1 cellular context compared by ENCODE assay signal in genomic region chr4:112938461-112939058, GRCh38.
TF ChIP-seq lines count a peak whose summit lies in the region.

No MANE protein-coding gene starts in this region.

TF ChIP-seq in K562, 482 proteins besides CTCF, POLR2A, EP300 and RAD21 (continued from another document):
- TF ChIP-seq, protein P1, sequence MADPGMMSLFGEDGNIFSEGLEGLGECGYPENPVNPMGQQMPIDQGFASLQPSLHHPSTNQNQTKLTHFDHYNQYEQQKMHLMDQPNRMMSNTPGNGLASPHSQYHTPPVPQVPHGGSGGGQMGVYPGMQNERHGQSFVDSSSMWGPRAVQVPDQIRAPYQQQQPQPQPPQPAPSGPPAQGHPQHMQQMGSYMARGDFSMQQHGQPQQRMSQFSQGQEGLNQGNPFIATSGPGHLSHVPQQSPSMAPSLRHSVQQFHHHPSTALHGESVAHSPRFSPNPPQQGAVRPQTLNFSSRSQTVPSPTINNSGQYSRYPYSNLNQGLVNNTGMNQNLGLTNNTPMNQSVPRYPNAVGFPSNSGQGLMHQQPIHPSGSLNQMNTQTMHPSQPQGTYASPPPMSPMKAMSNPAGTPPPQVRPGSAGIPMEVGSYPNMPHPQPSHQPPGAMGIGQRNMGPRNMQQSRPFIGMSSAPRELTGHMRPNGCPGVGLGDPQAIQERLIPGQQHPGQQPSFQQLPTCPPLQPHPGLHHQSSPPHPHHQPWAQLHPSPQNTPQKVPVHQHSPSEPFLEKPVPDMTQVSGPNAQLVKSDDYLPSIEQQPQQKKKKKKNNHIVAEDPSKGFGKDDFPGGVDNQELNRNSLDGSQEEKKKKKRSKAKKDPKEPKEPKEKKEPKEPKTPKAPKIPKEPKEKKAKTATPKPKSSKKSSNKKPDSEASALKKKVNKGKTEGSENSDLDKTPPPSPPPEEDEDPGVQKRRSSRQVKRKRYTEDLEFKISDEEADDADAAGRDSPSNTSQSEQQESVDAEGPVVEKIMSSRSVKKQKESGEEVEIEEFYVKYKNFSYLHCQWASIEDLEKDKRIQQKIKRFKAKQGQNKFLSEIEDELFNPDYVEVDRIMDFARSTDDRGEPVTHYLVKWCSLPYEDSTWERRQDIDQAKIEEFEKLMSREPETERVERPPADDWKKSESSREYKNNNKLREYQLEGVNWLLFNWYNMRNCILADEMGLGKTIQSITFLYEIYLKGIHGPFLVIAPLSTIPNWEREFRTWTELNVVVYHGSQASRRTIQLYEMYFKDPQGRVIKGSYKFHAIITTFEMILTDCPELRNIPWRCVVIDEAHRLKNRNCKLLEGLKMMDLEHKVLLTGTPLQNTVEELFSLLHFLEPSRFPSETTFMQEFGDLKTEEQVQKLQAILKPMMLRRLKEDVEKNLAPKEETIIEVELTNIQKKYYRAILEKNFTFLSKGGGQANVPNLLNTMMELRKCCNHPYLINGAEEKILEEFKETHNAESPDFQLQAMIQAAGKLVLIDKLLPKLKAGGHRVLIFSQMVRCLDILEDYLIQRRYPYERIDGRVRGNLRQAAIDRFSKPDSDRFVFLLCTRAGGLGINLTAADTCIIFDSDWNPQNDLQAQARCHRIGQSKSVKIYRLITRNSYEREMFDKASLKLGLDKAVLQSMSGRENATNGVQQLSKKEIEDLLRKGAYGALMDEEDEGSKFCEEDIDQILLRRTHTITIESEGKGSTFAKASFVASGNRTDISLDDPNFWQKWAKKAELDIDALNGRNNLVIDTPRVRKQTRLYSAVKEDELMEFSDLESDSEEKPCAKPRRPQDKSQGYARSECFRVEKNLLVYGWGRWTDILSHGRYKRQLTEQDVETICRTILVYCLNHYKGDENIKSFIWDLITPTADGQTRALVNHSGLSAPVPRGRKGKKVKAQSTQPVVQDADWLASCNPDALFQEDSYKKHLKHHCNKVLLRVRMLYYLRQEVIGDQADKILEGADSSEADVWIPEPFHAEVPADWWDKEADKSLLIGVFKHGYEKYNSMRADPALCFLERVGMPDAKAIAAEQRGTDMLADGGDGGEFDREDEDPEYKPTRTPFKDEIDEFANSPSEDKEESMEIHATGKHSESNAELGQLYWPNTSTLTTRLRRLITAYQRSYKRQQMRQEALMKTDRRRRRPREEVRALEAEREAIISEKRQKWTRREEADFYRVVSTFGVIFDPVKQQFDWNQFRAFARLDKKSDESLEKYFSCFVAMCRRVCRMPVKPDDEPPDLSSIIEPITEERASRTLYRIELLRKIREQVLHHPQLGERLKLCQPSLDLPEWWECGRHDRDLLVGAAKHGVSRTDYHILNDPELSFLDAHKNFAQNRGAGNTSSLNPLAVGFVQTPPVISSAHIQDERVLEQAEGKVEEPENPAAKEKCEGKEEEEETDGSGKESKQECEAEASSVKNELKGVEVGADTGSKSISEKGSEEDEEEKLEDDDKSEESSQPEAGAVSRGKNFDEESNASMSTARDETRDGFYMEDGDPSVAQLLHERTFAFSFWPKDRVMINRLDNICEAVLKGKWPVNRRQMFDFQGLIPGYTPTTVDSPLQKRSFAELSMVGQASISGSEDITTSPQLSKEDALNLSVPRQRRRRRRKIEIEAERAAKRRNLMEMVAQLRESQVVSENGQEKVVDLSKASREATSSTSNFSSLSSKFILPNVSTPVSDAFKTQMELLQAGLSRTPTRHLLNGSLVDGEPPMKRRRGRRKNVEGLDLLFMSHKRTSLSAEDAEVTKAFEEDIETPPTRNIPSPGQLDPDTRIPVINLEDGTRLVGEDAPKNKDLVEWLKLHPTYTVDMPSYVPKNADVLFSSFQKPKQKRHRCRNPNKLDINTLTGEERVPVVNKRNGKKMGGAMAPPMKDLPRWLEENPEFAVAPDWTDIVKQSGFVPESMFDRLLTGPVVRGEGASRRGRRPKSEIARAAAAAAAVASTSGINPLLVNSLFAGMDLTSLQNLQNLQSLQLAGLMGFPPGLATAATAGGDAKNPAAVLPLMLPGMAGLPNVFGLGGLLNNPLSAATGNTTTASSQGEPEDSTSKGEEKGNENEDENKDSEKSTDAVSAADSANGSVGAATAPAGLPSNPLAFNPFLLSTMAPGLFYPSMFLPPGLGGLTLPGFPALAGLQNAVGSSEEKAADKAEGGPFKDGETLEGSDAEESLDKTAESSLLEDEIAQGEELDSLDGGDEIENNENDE (IDR thresholded peaks at IDR 0.05; ENCODE audit: low read depth, low read length): no peak
- TF ChIP-seq ZNF77 (CRISPR knock-in tag; IDR thresholded peaks at IDR 0.05): no peak
- TF ChIP-seq HMBOX1 (IDR thresholded peaks at IDR 0.05): no peak
- no peak for TF ChIP-seq EP400 (IDR thresholded peaks at IDR 0.05)
- TF ChIP-seq POLR2G (IDR thresholded peaks at IDR 0.05; ENCODE audit: low read depth, low read length): no peak
- TF ChIP-seq TEAD4 (IDR thresholded peaks at IDR 0.05; ENCODE audit: low read length): no peak
- TF ChIP-seq TEAD4 (CRISPR knock-in tag; IDR thresholded peaks at IDR 0.05; ENCODE audit: borderline replicate concordance): no peak
- TF ChIP-seq SP1 (CRISPR knock-in tag; IDR thresholded peaks at IDR 0.05): no peak
- no peak for TF ChIP-seq ZNF589 (CRISPR knock-in tag; IDR thresholded peaks at IDR 0.05; ENCODE audit: low read depth)
